ENCODE assay signal across 24 cellular contexts in genomic region chr1:115057661-115058249, GRCh38. TPM values are rescaled to one million over a fixed set of nuclear protein-coding genes. Genes with fewer than 3 reads are reported as not detected.
"Had no signal": no experiment of that assay in that cellular context is flagged by ENCODE, and none has a peak within 500 bp of the region (broad histone marks: within the 10 kb centered on the region; RNA-seq: fewer than 3 reads in every experiment).

No MANE protein-coding gene starts in this region.

- H3K27ac Mint-ChIP-seq: activated CD8-positive, alpha-beta T cell treated with anti-CD3 and anti-CD28 coated beads for 36 hours; activated naive CD8-positive, alpha-beta T cell; immature natural killer cell; naive thymus-derived CD4-positive, alpha-beta T cell; stimulated activated naive CD8-positive, alpha-beta T cell treated with anti-CD3 and anti-CD28 coated beads, Interleukin-15, Interleukin-2, amounts not matched to agents 100 ng/mL and 50 ng/mL, for 24 hours; WTC11 had no signal

- H3K27me3 Mint-ChIP-seq: activated CD8-positive, alpha-beta T cell treated with anti-CD3 and anti-CD28 coated beads for 36 hours; activated naive CD8-positive, alpha-beta T cell; central memory CD8-positive, alpha-beta T cell; stimulated activated naive CD8-positive, alpha-beta T cell treated with anti-CD3 and anti-CD28 coated beads, Interleukin-15, Interleukin-2, amounts not matched to agents 100 ng/mL and 50 ng/mL, for 24 hours; T-helper 17 cell had no signal

- H3K27me3 ChIP-seq: body of pancreas, right atrium auricular region, testis had no signal

- H3K27ac ChIP-seq: body of pancreas, foreskin keratinocyte, right atrium auricular region, skin epidermis had no signal

- H3K4me1 Mint-ChIP-seq: WTC11 had no signal

- ATAC-seq: activated CD8-positive, alpha-beta T cell treated with anti-CD3 and anti-CD28 coated beads for 36 hours; activated T-cell treated with anti-CD3 and anti-CD28 coated beads, Interleukin-2, amount 50 U/mL, for 4 hours; body of pancreas; foreskin keratinocyte; left cardiac atrium; naive thymus-derived CD4-positive, alpha-beta T cell; T-helper 17 cell; WTC11 had no signal

- H3K4me3 ChIP-seq: body of pancreas, right atrium auricular region, skin epidermis, testis had no signal

- DNase-seq: activated CD4-positive, alpha-beta T cell treated with anti-CD3 and anti-CD28 coated beads for 48 hours; activated CD8-positive, alpha-beta T cell treated with anti-CD3 and anti-CD28 coated beads for 36 hours; activated effector memory CD4-positive, alpha-beta T cell treated with anti-CD3 and anti-CD28 coated beads, Interleukin-2, amount 50 U/mL, for 16 hours; activated T-cell treated with anti-CD3 and anti-CD28 coated beads, Interleukin-2, amount 50 U/mL, for 4 hours; amniotic stem cell; body of pancreas; cortex of kidney; effector CD8-positive, alpha-beta T cell; foreskin keratinocyte; head of caudate nucleus; immature natural killer cell; left cardiac atrium; naive thymus-derived CD4-positive, alpha-beta T cell; T-helper 17 cell had no signal

- H3K36me3 Mint-ChIP-seq: activated naive CD8-positive, alpha-beta T cell; WTC11 had no signal

- H3K4me3 Mint-ChIP-seq: activated CD8-positive, alpha-beta T cell treated with anti-CD3 and anti-CD28 coated beads for 36 hours; activated naive CD8-positive, alpha-beta T cell; activated T-cell treated with anti-CD3 and anti-CD28 coated beads, Interleukin-2, amount 50 U/mL, for 4 hours; central memory CD8-positive, alpha-beta T cell; immature natural killer cell; naive thymus-derived CD4-positive, alpha-beta T cell; stimulated activated naive CD8-positive, alpha-beta T cell treated with anti-CD3 and anti-CD28 coated beads, Interleukin-15, Interleukin-2, amounts not matched to agents 100 ng/mL and 50 ng/mL, for 24 hours; T-helper 17 cell; WTC11 had no signal

- H3K9me3 Mint-ChIP-seq: activated CD8-positive, alpha-beta T cell treated with anti-CD3 and anti-CD28 coated beads for 36 hours; activated T-cell treated with anti-CD3 and anti-CD28 coated beads, Interleukin-2, amount 50 U/mL, for 4 hours; central memory CD8-positive, alpha-beta T cell; immature natural killer cell; naive thymus-derived CD4-positive, alpha-beta T cell; stimulated activated naive CD8-positive, alpha-beta T cell treated with anti-CD3 and anti-CD28 coated beads, Interleukin-15, Interleukin-2, amounts not matched to agents 100 ng/mL and 50 ng/mL, for 24 hours; WTC11 had no signal

- H3K9me3 ChIP-seq: body of pancreas, right atrium auricular region, testis had no signal

RNA-seq across cellular contexts. Expression of gene TSHB, which starts 28.1 kb away (rescaled TPM):
- total RNA-seq: activated CD8-positive, alpha-beta T cell treated with anti-CD3 and anti-CD28 coated beads for 36 hours; activated T-cell treated with anti-CD3 and anti-CD28 coated beads, Interleukin-2, amount 50 U/mL, for 4 hours; body of pancreas; foreskin keratinocyte; left cardiac atrium; lung microvascular endothelial cell; naive thymus-derived CD4-positive, alpha-beta T cell; posterior vena cava; right atrium auricular region; T-helper 17 cell; testis; urinary bladder; WTC11 had no signal
- polyA plus RNA-seq: foreskin keratinocyte; immature natural killer cell; naive thymus-derived CD4-positive, alpha-beta T cell; urinary bladder had no signal
